7 cellular contexts compared by ENCODE assay signal in genomic region chr14:96690713-96691383, GRCh38.
"Had no signal": no experiment of that assay in that cellular context is flagged by ENCODE, and none has a peak within 500 bp of the region (broad histone marks: within the 10 kb centered on the region; RNA-seq: fewer than 3 reads in every experiment).

No MANE protein-coding gene starts in this region.

- H2AFZ ChIP-seq: GM23338 had no signal

- DNase-seq: H9, HCEC 1CT, KBM-7 had no signal

- FAIRE-seq: H1, H54, HTR-8/SVneo had no signal

- H3K4me3 ChIP-seq: GM23338 had no signal

- H3K4me2 ChIP-seq: GM23338 had no signal

- ATAC-seq: GM23338 had no signal
